25 cellular contexts compared by ENCODE assay signal in the genomic region with DNA sequence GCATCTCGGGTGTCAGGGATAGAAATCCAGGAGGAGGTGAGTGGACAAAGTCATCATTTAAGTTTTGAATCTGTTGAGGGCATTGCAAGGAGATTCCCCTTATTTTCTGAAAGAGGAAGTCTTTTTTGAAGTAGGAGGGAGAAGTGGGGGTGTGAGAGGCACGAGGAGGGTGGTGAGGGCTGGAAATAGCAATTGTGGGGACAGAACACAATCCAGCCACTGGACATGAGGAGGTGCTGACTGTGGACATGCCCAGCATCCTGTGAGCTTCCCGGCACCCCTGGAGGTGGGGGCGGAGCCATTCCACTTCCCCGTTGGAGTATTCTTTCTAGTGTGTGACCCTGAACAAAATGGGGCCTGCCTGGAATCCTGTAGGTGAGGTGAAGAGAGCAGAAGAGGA.
DNase-seq lines count a peak whose midpoint lies in the region; ATAC-seq, FAIRE-seq and TF ChIP-seq lines count a peak whose summit lies in the region.
"Had no signal": no experiment of that assay in that cellular context is flagged by ENCODE, and none has a peak within 500 bp of the region (broad histone marks: within the 10 kb centered on the region; RNA-seq: fewer than 3 reads in every experiment).

No MANE protein-coding gene starts in this region.

- H3K36me3 Mint-ChIP-seq in mesothelial cell of epicardium: peaks cover 2% of the 10 kb centered on the region

- H3K27me3 ChIP-seq in right lobe of liver (no peaks in the 10 kb centered on the region), HepG2 (ENCODE audit: control insufficient read depth in 1 of 2, insufficient read depth in 2 of 2, low read length in 2 of 2) (no peaks in the 10 kb centered on the region), GM12878 (replicated peaks in 1 of 2; ENCODE audit: control insufficient read depth in 2 of 2, insufficient read depth in 2 of 2, low read length in 1 of 2) (no peaks in the 10 kb centered on the region)

- BruUV-seq in HepG2 (replicated peaks; lab: Mats Ljungman, UMichigan) (no TSS peak), GM12878 (replicated peaks; lab: Mats Ljungman, UMichigan) (TSS peak; percentile 29)

- H3K9ac ChIP-seq in HepG2 (ENCODE audit: insufficient read depth, low read depth, low read length) (no peak overlapping the region), GM12878 (ENCODE audit: control insufficient read depth, insufficient read depth, low read length) (no peak overlapping the region)

- intact Hi-C loops in right lobe of liver (cut with DNase I): no loop called here
- intact Hi-C loops in HepG2 (cut with micrococcal nuclease; ENCODE audit: unreplicated experiment): no loop called here
- intact Hi-C loops in GM12878 (cut with micrococcal nuclease; ENCODE audit: unreplicated experiment): no loop called here

- no peaks in the 10 kb centered on the region for H3K9me3 ChIP-seq in right lobe of liver
- no peaks in the 10 kb centered on the region for H3K9me3 ChIP-seq in HepG2 (ENCODE audit: low read length)
- no peaks in the 10 kb centered on the region for H3K9me3 ChIP-seq in GM12878 (replicated peaks; ENCODE audit: control insufficient read depth, insufficient read depth, low read length)
- H3K9me3 ChIP-seq: thoracic aorta had no signal

- no peak for TF ChIP-seq CTCF in right lobe of liver (IDR thresholded peaks at IDR 0.05)
- TF ChIP-seq CTCF in HepG2 (CRISPR knock-in tag; IDR thresholded peaks at IDR 0.05): no peak
- TF ChIP-seq CTCF in GM12878 (IDR thresholded peaks at IDR 0.05 in 2 of 3, conservative IDR thresholded peaks at IDR 0.05 in 1 of 3; ENCODE audit: control insufficient read depth in 2 of 3, extremely low read depth in 1 of 3, insufficient read depth in 1 of 3, low read depth in 3 of 3, low read length in 3 of 3): no peak
- no peak for TF ChIP-seq CTCF in mesothelial cell of epicardium (IDR thresholded peaks at IDR 0.05; ENCODE audit: unreplicated experiment)

- no peaks in the 10 kb centered on the region for H3K27me3 Mint-ChIP-seq in mesothelial cell of epicardium (ENCODE audit: low read depth)
- H3K27me3 Mint-ChIP-seq: activated CD4-positive, alpha-beta T cell treated with anti-CD3 and anti-CD28 coated beads, Interleukin-2, amount 10 ng/mL, durations not matched to agents 7 days and 5 days; CD4-positive, alpha-beta T cell; T-cell had no signal

- in situ Hi-C loops in HepG2 (cut with HindIII; ENCODE audit: extremely low pct_ligation_motif_present, low pct_unique_long_range_greater_than_20kb) (no loop called here), GM12878 (cut with MboI) (no loop called here)

- H3K4me2 ChIP-seq in HepG2 (ENCODE audit: low read depth, low read length) (no peak overlapping the region), GM12878 (ENCODE audit: control insufficient read depth, insufficient read depth) (no peak overlapping the region)

- peaks cover 0 to 2% (median 0%) of the 10 kb centered on the region in 4 donors for H3K36me3 ChIP-seq in right lobe of liver
- H3K36me3 ChIP-seq in HepG2 (replicated peaks in 1 of 2; ENCODE audit: control insufficient read depth in 1 of 2, insufficient read depth in 2 of 2, low read length in 2 of 2): no peaks in the 10 kb centered on the region
- H3K36me3 ChIP-seq in GM12878 (ENCODE audit: control insufficient read depth in 2 of 2, insufficient read depth in 2 of 2, low read length in 1 of 2): peaks cover 3% of the 10 kb centered on the region in 2 experiments; a peak in 3 of 4 replicates
- H3K36me3 ChIP-seq: thoracic aorta had no signal

- FAIRE-seq in HepG2 (lab: Jason Lieb, UNC) (no peak), GM12878 (lab: Jason Lieb, UNC) (no peak), RCC 7860 (lab: Jason Lieb, UNC) (no peak)
- FAIRE-seq: bronchial epithelial cell had no signal

- H4K20me1 ChIP-seq in HepG2 (ENCODE audit: insufficient read depth, low read length) (no peaks in the 10 kb centered on the region), GM12878 (ENCODE audit: control insufficient read depth, insufficient read depth) (no peaks in the 10 kb centered on the region)

- no peaks in the 10 kb centered on the region for H3K4me1 Mint-ChIP-seq in mesothelial cell of epicardium
- H3K4me1 Mint-ChIP-seq: activated CD4-positive, alpha-beta T cell treated with anti-CD3 and anti-CD28 coated beads, Interleukin-2, amount 10 ng/mL, durations not matched to agents 7 days and 5 days; T-cell had no signal

- no peak for TF ChIP-seq POLR2A in right lobe of liver (IDR thresholded peaks at IDR 0.05)
- TF ChIP-seq POLR2A in HepG2 (IDR thresholded peaks at IDR 0.05; ENCODE audit: insufficient read depth in 1 of 2, low read depth in 2 of 2, low read length in 2 of 2): no peak
- no peak for TF ChIP-seq POLR2A in GM12878 (IDR thresholded peaks at IDR 0.05; ENCODE audit: low read depth, low read length)

- CTCF ChIA-PET in HepG2 (lab: Yijun Ruan, JAX; ENCODE audit: low intra/inter-chr PET ratio, low total read pairs) (no interaction called here), GM12878 (lab: Yijun Ruan, JAX) (interaction anchor here (2.3 kb wide), 1 partner anchor 11 kb away, joined by 6 read pairs; no protein-coding TSS in a partner anchor)

- H3K27ac ChIP-seq in right lobe of liver (no peak overlapping the region), HepG2 (ENCODE audit: extremely low read length, insufficient read depth, low read length) (no peak overlapping the region), GM12878 (ENCODE audit: control insufficient read depth, insufficient read depth) (no peak overlapping the region)
- H3K27ac ChIP-seq: thoracic aorta had no signal

- TF ChIP-seq RAD21 in HepG2 (CRISPR knock-in tag; IDR thresholded peaks at IDR 0.05): no peak
- no peak for TF ChIP-seq RAD21 in GM12878 (IDR thresholded peaks at IDR 0.05; ENCODE audit: insufficient read depth, low read depth, low read length)

- DNase-seq in right lobe of liver: peak in 1 of 3 donors; percentile 36
- no peak for DNase-seq in HepG2 (ENCODE audit: low spot score)
- no peak for DNase-seq in GM12878 (ENCODE audit: low read depth, low spot score)
- peak; percentile 33 for DNase-seq in left lobe of liver (ENCODE audit: low spot score)
- DNase-seq in mesenteric fat pad (ENCODE audit: low spot score): no peak
- DNase-seq in mesothelial cell of epicardium (ENCODE audit: low spot score in 2 of 2, unreplicated experiment in 2 of 2): no peak
- no peak for DNase-seq in RCC 7860 (ENCODE audit: low spot score)
- DNase-seq: activated CD4-positive, alpha-beta T cell treated with anti-CD3 and anti-CD28 coated beads, Interleukin-2, amount 10 ng/mL, durations not matched to agents 7 days and 5 days; activated gamma-delta T cell; CD4-positive, alpha-beta T cell; erythroblast; foreskin melanocyte; GDM1; GOT3; KG1; NCI-H1048; NCI-H2029; NCI-H446; NK-92 treated with Interleukin-12 subunit alpha and Interleukin-12 subunit beta, amount 100 ng/mL, for 24 hours; stimulated activated naive CD4-positive, alpha-beta T cell; T-cell had no signal

- POLR2A ChIA-PET in HepG2 (lab: Yijun Ruan, JAX) (no interaction called here), GM12878 (lab: Charles Lee) (no interaction called here)

- H3K9me3 Mint-ChIP-seq in mesothelial cell of epicardium: no peaks in the 10 kb centered on the region
- H3K9me3 Mint-ChIP-seq: activated CD4-positive, alpha-beta T cell treated with anti-CD3 and anti-CD28 coated beads, Interleukin-2, amount 10 ng/mL, durations not matched to agents 7 days and 5 days; CD4-positive, alpha-beta T cell; nephron; T-cell had no signal

- no peak for TF ChIP-seq EP300 in HepG2 (IDR thresholded peaks at IDR 0.05; ENCODE audit: low read depth in 2 of 2, low read length in 2 of 2)
- TF ChIP-seq EP300 in HepG2 (CRISPR knock-in tag; IDR thresholded peaks at IDR 0.05; ENCODE audit: borderline replicate concordance): no peak
- TF ChIP-seq EP300 in GM12878 (IDR thresholded peaks at IDR 0.05; ENCODE audit: borderline replicate concordance in 1 of 2, control insufficient read depth in 1 of 2, low read depth in 2 of 2, low read length in 2 of 2): no peak

- no peak overlapping the region for H3K27ac Mint-ChIP-seq in mesothelial cell of epicardium
- H3K27ac Mint-ChIP-seq: activated CD4-positive, alpha-beta T cell treated with anti-CD3 and anti-CD28 coated beads, Interleukin-2, amount 10 ng/mL, durations not matched to agents 7 days and 5 days; CD4-positive, alpha-beta T cell; nephron; T-cell had no signal

- SMC1A ChIA-PET in GM12878 (lab: Charles Lee; ENCODE audit: uncharacterized antibody, unreplicated experiment): interaction anchor here (2.1 kb wide), 1 partner anchor 12 kb away, joined by 7 read pairs; no protein-coding TSS in a partner anchor

- H3K4me3 ChIP-seq in right lobe of liver (no peak overlapping the region), HepG2 (replicated peaks in 1 of 3; ENCODE audit: insufficient read depth in 1 of 3, low read depth in 2 of 3, low read length in 3 of 3) (no peak overlapping the region), GM12878 (no peak overlapping the region)
- H3K4me3 ChIP-seq: thoracic aorta had no signal

- H3K4me1 ChIP-seq in right lobe of liver: peaks cover 0 to 16% (median 3%) of the 10 kb centered on the region in 4 donors
- H3K4me1 ChIP-seq in HepG2 (ENCODE audit: insufficient read depth, low read length): peaks cover 6% of the 10 kb centered on the region
- peaks cover 4% of the 10 kb centered on the region; the same call in 1 of the 2 replicates for H3K4me1 ChIP-seq in GM12878 (ENCODE audit: control insufficient read depth, insufficient read depth, low read length)

- ATAC-seq in right lobe of liver: peak in 3 of 4 donors; percentile 6 to 42 (median 39)
- ATAC-seq in HepG2: no peak
- ATAC-seq in GM12878: no peak
- ATAC-seq in left lobe of liver: no peak
- no peak for ATAC-seq in GM18502 (IDR thresholded peaks at IDR 0.05; ENCODE audit: poor library complexity, unreplicated experiment)
- ATAC-seq: T-cell had no signal

- H2AFZ ChIP-seq in HepG2 (ENCODE audit: low read length) (no peak overlapping the region), GM12878 (ENCODE audit: control insufficient read depth, low read depth, low read length) (no peak overlapping the region)

- H3K79me2 ChIP-seq in HepG2 (ENCODE audit: insufficient read depth, low read length) (no peaks in the 10 kb centered on the region), GM12878 (ENCODE audit: control insufficient read depth, insufficient read depth, low read length) (no peaks in the 10 kb centered on the region)

- 40% methylated on average over 3 of the region's 5 CpGs for WGBS in right lobe of liver (ENCODE audit: insufficient coverage, low coverage, low lambda C conversion rate, missing lambda C conversion rate)
- 51% methylated on average over 5 of the region's 5 CpGs for whole genome bisulfite sequencing in HepG2 (ENCODE audit: low lambda C conversion rate)
- whole genome bisulfite sequencing in GM12878 (ENCODE audit: insufficient coverage, insufficient replicate concordance, low lambda C conversion rate, missing lambda C conversion rate): 65% methylated on average over 5 of the region's 5 CpGs

- RAD21 ChIA-PET in GM12878 (lab: Charles Lee; ENCODE audit: unreplicated experiment): no interaction called here

- no peak overlapping the region for H3K4me3 Mint-ChIP-seq in mesothelial cell of epicardium
- H3K4me3 Mint-ChIP-seq: activated CD4-positive, alpha-beta T cell treated with anti-CD3 and anti-CD28 coated beads, Interleukin-2, amount 10 ng/mL, durations not matched to agents 7 days and 5 days; CD4-positive, alpha-beta T cell; nephron; T-cell had no signal

TF ChIP-seq in HepG2, 621 proteins besides CTCF, POLR2A, EP300 and RAD21 (continues in another document):
- TF ChIP-seq XBP1 (CRISPR knock-in tag; IDR thresholded peaks at IDR 0.05): no peak

Comparison
In these comparisons a context has a peak if more than half of its experiments do, and no peak if none do; other contexts are left out.
1. ATAC-seq: peak in right lobe of liver (3 of 4); none in HepG2 (single experiment), GM12878 (single experiment), left lobe of liver (single experiment) and GM18502 (single experiment).